ENCODE assay signal across 15 cellular contexts in genomic region chr14:39581474-39581873, GRCh38.
DNase-seq lines count a peak whose midpoint lies in the region; ATAC-seq, FAIRE-seq and TF ChIP-seq lines count a peak whose summit lies in the region.
"Had no signal": no experiment of that assay in that cellular context is flagged by ENCODE, and none has a peak within 500 bp of the region (broad histone marks: within the 10 kb centered on the region; RNA-seq: fewer than 3 reads in every experiment).

No MANE protein-coding gene starts in this region.

- H3K4me3 Mint-ChIP-seq in activated CD8-positive, alpha-beta memory T cell treated with anti-CD3 and anti-CD28 coated beads, Interleukin-2, amount 10 ng/mL, durations not matched to agents 7 days and 5 days: no peak overlapping the region
- H3K4me3 Mint-ChIP-seq: activated CD4-positive, alpha-beta memory T cell treated with anti-CD3 and anti-CD28 coated beads, Interleukin-2, amount 10 ng/mL, durations not matched to agents 7 days and 5 days; activated naive CD8-positive, alpha-beta T cell treated with anti-CD3 and anti-CD28 coated beads for 36 hours had no signal

- POLR2A ChIA-PET in GM12878 (lab: Charles Lee): no interaction called here

- no peaks in the 10 kb centered on the region for H3K36me3 Mint-ChIP-seq in activated CD8-positive, alpha-beta memory T cell treated with anti-CD3 and anti-CD28 coated beads, Interleukin-2, amount 10 ng/mL, durations not matched to agents 7 days and 5 days

- peak; percentile 78 for FAIRE-seq in GM12878 (lab: Jason Lieb, UNC)
- FAIRE-seq: K562 had no signal

- H3K27ac ChIP-seq in MM.1S (ENCODE audit: low read length) (no peak overlapping the region), GM12878 (ENCODE audit: control insufficient read depth, insufficient read depth) (no peak overlapping the region)
- H3K27ac ChIP-seq: parathyroid adenoma had no signal

- no peak overlapping the region for H3K9ac ChIP-seq in MM.1S (ENCODE audit: low read length)
- no peak overlapping the region for H3K9ac ChIP-seq in GM12878 (ENCODE audit: control insufficient read depth, insufficient read depth, low read length)
- H3K9ac ChIP-seq: parathyroid adenoma had no signal

- in situ Hi-C loops in GM12878 (cut with MboI): no loop called here

- TF ChIP-seq EP300 in GM12878 (IDR thresholded peaks at IDR 0.05; ENCODE audit: borderline replicate concordance in 1 of 2, control insufficient read depth in 1 of 2, low read depth in 2 of 2, low read length in 2 of 2): no peak

- TF ChIP-seq POLR2A in GM12878 (IDR thresholded peaks at IDR 0.05; ENCODE audit: low read depth, low read length): no peak

- RAD21 ChIA-PET in GM12878 (lab: Charles Lee; ENCODE audit: unreplicated experiment): interaction anchor here (0.7 to 1.9 kb wide), 6 partner anchors 124 to 404 kb away, joined by 3 to 6 read pairs (median 3); no protein-coding TSS in a partner anchor

- H3F3A ChIP-seq in MM.1S (ENCODE audit: insufficient read depth, low read length): no peaks in the 10 kb centered on the region

- ATAC-seq in GM12878: peak; percentile 22; the same call in 1 of the 3 replicates
- no peak for ATAC-seq in HG02852 (IDR thresholded peaks at IDR 0.05; ENCODE audit: unreplicated experiment)
- ATAC-seq in activated CD8-positive, alpha-beta memory T cell treated with anti-CD3 and anti-CD28 coated beads, Interleukin-2, amount 10 ng/mL, durations not matched to agents 7 days and 5 days: no peak
- no peak for ATAC-seq in HG02642 (IDR thresholded peaks at IDR 0.05; ENCODE audit: poor library complexity, unreplicated experiment)
- ATAC-seq: K562 had no signal

- H3K27me3 ChIP-seq in MM.1S (replicated peaks; ENCODE audit: insufficient read depth, low read length) (no peaks in the 10 kb centered on the region), GM12878 (replicated peaks in 1 of 2; ENCODE audit: control insufficient read depth in 2 of 2, insufficient read depth in 2 of 2, low read length in 1 of 2) (no peaks in the 10 kb centered on the region)

- H3K79me2 ChIP-seq in MM.1S (ENCODE audit: low read length): no peaks in the 10 kb centered on the region
- no peaks in the 10 kb centered on the region for H3K79me2 ChIP-seq in GM12878 (ENCODE audit: control insufficient read depth, insufficient read depth, low read length)
- H3K79me2 ChIP-seq: parathyroid adenoma had no signal

- peaks cover 2% of the 10 kb centered on the region for H3K9me3 Mint-ChIP-seq in activated CD8-positive, alpha-beta memory T cell treated with anti-CD3 and anti-CD28 coated beads, Interleukin-2, amount 10 ng/mL, durations not matched to agents 7 days and 5 days (ENCODE audit: low read depth)
- H3K9me3 Mint-ChIP-seq: activated CD4-positive, alpha-beta memory T cell treated with anti-CD3 and anti-CD28 coated beads, Interleukin-2, amount 10 ng/mL, durations not matched to agents 7 days and 5 days had no signal

- H2AFZ ChIP-seq in MM.1S (ENCODE audit: low read length) (no peak overlapping the region), GM12878 (ENCODE audit: control insufficient read depth, low read depth, low read length) (no peak overlapping the region)
- H2AFZ ChIP-seq: parathyroid adenoma had no signal

- SMC1A ChIA-PET in GM12878 (lab: Charles Lee; ENCODE audit: uncharacterized antibody, unreplicated experiment): interaction anchor here (0.6 to 2.4 kb wide), 9 partner anchors 10 to 836 kb away, joined by 3 to 10 read pairs (median 3); no protein-coding TSS in a partner anchor

- DNase-seq in NCI-H748 treated with DMSO at 0.1 percent for 48 hours (lab: John Stamatoyannopoulos, UW): peak; percentile 14
- no peak for DNase-seq in NCI-H748 (lab: John Stamatoyannopoulos, UW; ENCODE audit: unreplicated experiment)
- DNase-seq in MM.1S: no peak
- no peak for DNase-seq in GM12878 (ENCODE audit: low read depth, low spot score)
- no peak for DNase-seq in retinal pigment epithelial cell (ENCODE audit: low read depth)
- DNase-seq in activated CD8-positive, alpha-beta memory T cell treated with anti-CD3 and anti-CD28 coated beads, Interleukin-2, amount 10 ng/mL, durations not matched to agents 7 days and 5 days: no peak
- DNase-seq: activated CD4-positive, alpha-beta memory T cell treated with anti-CD3 and anti-CD28 coated beads, Interleukin-2, amount 10 ng/mL, durations not matched to agents 7 days and 5 days; activated naive CD8-positive, alpha-beta T cell treated with anti-CD3 and anti-CD28 coated beads for 36 hours; dermis blood vessel endothelial cell; NCI-H526 had no signal

- H3K4me2 ChIP-seq in MM.1S (ENCODE audit: low read depth, low read length): no peak overlapping the region
- no peak overlapping the region for H3K4me2 ChIP-seq in GM12878 (ENCODE audit: control insufficient read depth, insufficient read depth)

- H3K4me1 ChIP-seq in MM.1S (ENCODE audit: low read length) (no peaks in the 10 kb centered on the region), GM12878 (ENCODE audit: control insufficient read depth, insufficient read depth, low read length) (no peaks in the 10 kb centered on the region)
- H3K4me1 ChIP-seq: parathyroid adenoma had no signal

- H4K20me1 ChIP-seq in MM.1S (ENCODE audit: insufficient read depth, low read length) (no peaks in the 10 kb centered on the region), GM12878 (ENCODE audit: control insufficient read depth, insufficient read depth) (no peaks in the 10 kb centered on the region)

- H3K27me3 Mint-ChIP-seq in activated CD8-positive, alpha-beta memory T cell treated with anti-CD3 and anti-CD28 coated beads, Interleukin-2, amount 10 ng/mL, durations not matched to agents 7 days and 5 days: no peaks in the 10 kb centered on the region
- H3K27me3 Mint-ChIP-seq: activated CD4-positive, alpha-beta memory T cell treated with anti-CD3 and anti-CD28 coated beads, Interleukin-2, amount 10 ng/mL, durations not matched to agents 7 days and 5 days; activated naive CD8-positive, alpha-beta T cell treated with anti-CD3 and anti-CD28 coated beads for 36 hours had no signal

- H3K9me3 ChIP-seq in MM.1S (replicated peaks; ENCODE audit: insufficient read depth, low read length): no peaks in the 10 kb centered on the region
- H3K9me3 ChIP-seq in GM12878 (replicated peaks; ENCODE audit: control insufficient read depth, insufficient read depth, low read length): no peaks in the 10 kb centered on the region
- H3K9me3 ChIP-seq: HAP-1 had no signal

- no peak overlapping the region for H3K4me3 ChIP-seq in MM.1S (ENCODE audit: low read length)
- H3K4me3 ChIP-seq in GM12878: no peak overlapping the region
- H3K4me3 ChIP-seq in retinal pigment epithelial cell (ENCODE audit: low read length): no peak overlapping the region
- H3K4me3 ChIP-seq: HAP-1, K562 had no signal

- TF ChIP-seq CTCF in MM.1S (IDR thresholded peaks at IDR 0.05; ENCODE audit: low read length): 0 out of 2 replicates have a peak, but pooled peaks have one; percentile 4
- no peak; a peak in 1 of 6 replicates for TF ChIP-seq CTCF in GM12878 (IDR thresholded peaks at IDR 0.05 in 2 of 3, conservative IDR thresholded peaks at IDR 0.05 in 1 of 3; ENCODE audit: control insufficient read depth in 2 of 3, extremely low read depth in 1 of 3, insufficient read depth in 1 of 3, low read depth in 3 of 3, low read length in 3 of 3)
- TF ChIP-seq CTCF in retinal pigment epithelial cell (conservative IDR thresholded peaks at IDR 0.05; ENCODE audit: low read depth, low read length): peak; percentile 17

- CTCF ChIA-PET in GM12878 (lab: Yijun Ruan, JAX): interaction anchor here (0.7 to 2.2 kb wide), 9 partner anchors 11 to 376 kb away, joined by 3 to 6 read pairs (median 4); no protein-coding TSS in a partner anchor
- CTCF ChIA-PET in activated CD8-positive, alpha-beta memory T cell treated with anti-CD3 and anti-CD28 coated beads, Interleukin-2, amount 10 ng/mL, durations not matched to agents 7 days and 5 days (lab: Charles Lee): no interaction called here

- no peak overlapping the region for H3K27ac Mint-ChIP-seq in activated CD8-positive, alpha-beta memory T cell treated with anti-CD3 and anti-CD28 coated beads, Interleukin-2, amount 10 ng/mL, durations not matched to agents 7 days and 5 days
- H3K27ac Mint-ChIP-seq: activated CD4-positive, alpha-beta memory T cell treated with anti-CD3 and anti-CD28 coated beads, Interleukin-2, amount 10 ng/mL, durations not matched to agents 7 days and 5 days; activated naive CD8-positive, alpha-beta T cell treated with anti-CD3 and anti-CD28 coated beads for 36 hours had no signal

- TF ChIP-seq RAD21 in GM12878 (IDR thresholded peaks at IDR 0.05; ENCODE audit: insufficient read depth, low read depth, low read length): peak; percentile 47

- H3K9me2 ChIP-seq in MM.1S (replicated peaks; ENCODE audit: insufficient read depth, low read length): no peaks in the 10 kb centered on the region

- intact Hi-C loops in GM12878 (cut with micrococcal nuclease; ENCODE audit: unreplicated experiment): loop anchor here (10.0 kb wide), 1 partner anchor 183 kb away; no protein-coding TSS in a partner anchor

- BruUV-seq in GM12878 (replicated peaks; lab: Mats Ljungman, UMichigan): no TSS peak

- H3K36me3 ChIP-seq in MM.1S (replicated peaks; ENCODE audit: insufficient read depth, low read length) (no peaks in the 10 kb centered on the region), GM12878 (ENCODE audit: control insufficient read depth in 2 of 2, insufficient read depth in 2 of 2, low read length in 1 of 2) (no peaks in the 10 kb centered on the region)
- H3K36me3 ChIP-seq: HAP-1 had no signal

- H3K4me1 Mint-ChIP-seq in activated CD8-positive, alpha-beta memory T cell treated with anti-CD3 and anti-CD28 coated beads, Interleukin-2, amount 10 ng/mL, durations not matched to agents 7 days and 5 days: no peaks in the 10 kb centered on the region
- H3K4me1 Mint-ChIP-seq: activated CD4-positive, alpha-beta memory T cell treated with anti-CD3 and anti-CD28 coated beads, Interleukin-2, amount 10 ng/mL, durations not matched to agents 7 days and 5 days; activated naive CD8-positive, alpha-beta T cell treated with anti-CD3 and anti-CD28 coated beads for 36 hours had no signal

- 2% methylated on average over 2 of the region's 2 CpGs for WGBS in GM12878 (ENCODE audit: insufficient coverage, insufficient replicate concordance, low lambda C conversion rate, missing lambda C conversion rate)

TF ChIP-seq in GM12878, 131 proteins besides CTCF, POLR2A, EP300 and RAD21 (continues in another document):
- no peak for TF ChIP-seq ZBED1 (IDR thresholded peaks at IDR 0.05; ENCODE audit: borderline replicate concordance)

Comparison
In these comparisons a context has a peak if more than half of its experiments do, and no peak if none do; other contexts are left out.
1. CTCF ChIP-seq: peak in MM.1S (single experiment) and retinal pigment epithelial cell (single experiment); none in GM12878 (0 of 3).